ENCODE assay signal across 1 cellular context in the genomic region with DNA sequence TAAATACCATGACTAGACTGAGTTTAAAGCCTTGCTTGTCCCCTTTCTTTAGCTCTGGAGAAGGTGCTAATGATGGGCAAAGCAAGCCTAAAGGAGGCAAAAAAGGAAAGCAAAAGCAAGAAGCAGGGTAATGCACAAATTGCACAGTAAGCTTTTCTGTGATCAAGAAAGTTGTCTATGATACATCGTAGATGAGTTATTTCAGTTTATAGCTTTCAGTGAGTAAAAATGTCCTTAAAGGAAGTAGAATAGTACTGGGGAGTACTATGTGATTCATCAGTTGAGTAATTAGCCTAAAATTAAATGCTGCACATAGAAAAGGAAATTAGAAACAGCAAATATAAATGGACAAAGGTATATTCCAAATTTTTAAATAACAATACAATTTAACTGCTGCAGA.
TF ChIP-seq lines count a peak whose summit lies in the region.

No MANE protein-coding gene starts in this region.

TF ChIP-seq in IMR-90, 13 proteins besides CTCF, POLR2A, EP300 and RAD21:
- peak; percentile 95 for TF ChIP-seq MAFK (IDR thresholded peaks at IDR 0.05; ENCODE audit: low read depth, low read length)
- no peak for TF ChIP-seq RCOR1 (IDR thresholded peaks at IDR 0.05; ENCODE audit: insufficient replicate concordance, low read length)
